Comparison of ENCODE assay signal across 12 cellular contexts in genomic region chr1:94411217-94411616, GRCh38. TPM values are rescaled to one million over a fixed set of nuclear protein-coding genes. Genes with fewer than 3 reads are reported as not detected.
A peak's percentile ranks its signal among the peaks of the same experiment; 100 is the strongest.
DNase-seq lines count a peak whose midpoint lies in the region; ATAC-seq and TF ChIP-seq lines count a peak whose summit lies in the region.
"Had no signal": no experiment of that assay in that cellular context is flagged by ENCODE, and none has a peak within 500 bp of the region (broad histone marks: within the 10 kb centered on the region; RNA-seq: fewer than 3 reads in every experiment).

No MANE protein-coding gene starts in this region.

- no peak overlapping the region for H3K27ac Mint-ChIP-seq in type B pancreatic cell
- H3K27ac Mint-ChIP-seq in T-cell, result no peak overlapping the region
- H3K27ac Mint-ChIP-seq: GM23338 had no signal

- peak; percentile 53 to 56 for ATAC-seq in activated CD4-positive, CD25-positive, alpha-beta regulatory T cell treated with anti-CD3 and anti-CD28 coated beads, Interleukin-2, amount 50 U/mL, for 24 hours
- ATAC-seq in HG02678 (IDR thresholded peaks at IDR 0.05; ENCODE audit: unreplicated experiment), result peak; percentile 82
- peak; percentile 87 for ATAC-seq in HG03469 (IDR thresholded peaks at IDR 0.05; ENCODE audit: unreplicated experiment)
- no peak for ATAC-seq in T-cell (replicated peaks in 1 of 4)
- ATAC-seq: GM23338 had no signal

- no peaks in the 10 kb centered on the region for H3K4me1 Mint-ChIP-seq in type B pancreatic cell (ENCODE audit: unreplicated experiment)
- no peaks in the 10 kb centered on the region for H3K4me1 Mint-ChIP-seq in T-cell

- H3K9me3 Mint-ChIP-seq in type B pancreatic cell, result no peaks in the 10 kb centered on the region
- H3K9me3 Mint-ChIP-seq in T-cell, result no peaks in the 10 kb centered on the region
- H3K9me3 Mint-ChIP-seq: GM23338 had no signal

- H3K4me3 Mint-ChIP-seq in type B pancreatic cell, result no peak overlapping the region
- no peak overlapping the region for H3K4me3 Mint-ChIP-seq in T-cell
- H3K4me3 Mint-ChIP-seq: GM23338 had no signal

- H3K36me3 Mint-ChIP-seq in type B pancreatic cell (no peaks in the 10 kb centered on the region), T-cell (no peaks in the 10 kb centered on the region)

- H3K27me3 Mint-ChIP-seq in type B pancreatic cell (no peaks in the 10 kb centered on the region), T-cell (peaks cover 4 to 15% of the 10 kb centered on the region in 2 donors)

- CTCF ChIA-PET in T-cell (lab: Charles Lee), result no interaction called here

- DNase-seq in activated CD4-positive, CD25-positive, alpha-beta regulatory T cell treated with anti-CD3 and anti-CD28 coated beads, Interleukin-2, amount 50 U/mL, for 72 hours, result no peak
- DNase-seq in type B pancreatic cell (ENCODE audit: extremely low spot score, unreplicated experiment), result no peak
- no peak for DNase-seq in T-cell
- no peak for DNase-seq in activated gamma-delta T cell treated with Interleukin-2 at 50 U/mL for 16 hours
- DNase-seq in stimulated activated CD4-positive, alpha-beta T cell treated with anti-CD3 and anti-CD28 coated beads, Interleukin-2, amount 100 ng/mL, for 24 hours, result no peak
- DNase-seq: activated CD8-positive, alpha-beta memory T cell treated with anti-CD3 and anti-CD28 coated beads for 24 hours; NCI-H526 treated with DMSO at 0.1 percent for 48 hours; SW 1271 had no signal

- POLR2A ChIA-PET in T-cell (lab: Charles Lee), result no interaction called here

- TF ChIP-seq CTCF in type B pancreatic cell (conservative IDR thresholded peaks at IDR 0.05), result no peak

RNA-seq across cellular contexts. Expression of gene ABCD3, which starts 7.0 kb away (rescaled TPM):
- 55.1 and 67.4 TPM in 2 replicates for total RNA-seq in type B pancreatic cell (ENCODE audit: low replicate concordance)
- 10 to 100 TPM; 17.3 to 29.9 (median 24.2) TPM for total RNA-seq in T-cell

Comparison
In these comparisons a context has a peak if more than half of its experiments do, and no peak if none do; other contexts are left out.
1. ATAC-seq: peak in activated CD4-positive, CD25-positive, alpha-beta regulatory T cell treated with anti-CD3 and anti-CD28 coated beads, Interleukin-2, amount 50 U/mL, for 24 hours (2 of 2), HG02678 (single experiment) and HG03469 (single experiment); none in T-cell (0 of 4).